In the genomic region with DNA sequence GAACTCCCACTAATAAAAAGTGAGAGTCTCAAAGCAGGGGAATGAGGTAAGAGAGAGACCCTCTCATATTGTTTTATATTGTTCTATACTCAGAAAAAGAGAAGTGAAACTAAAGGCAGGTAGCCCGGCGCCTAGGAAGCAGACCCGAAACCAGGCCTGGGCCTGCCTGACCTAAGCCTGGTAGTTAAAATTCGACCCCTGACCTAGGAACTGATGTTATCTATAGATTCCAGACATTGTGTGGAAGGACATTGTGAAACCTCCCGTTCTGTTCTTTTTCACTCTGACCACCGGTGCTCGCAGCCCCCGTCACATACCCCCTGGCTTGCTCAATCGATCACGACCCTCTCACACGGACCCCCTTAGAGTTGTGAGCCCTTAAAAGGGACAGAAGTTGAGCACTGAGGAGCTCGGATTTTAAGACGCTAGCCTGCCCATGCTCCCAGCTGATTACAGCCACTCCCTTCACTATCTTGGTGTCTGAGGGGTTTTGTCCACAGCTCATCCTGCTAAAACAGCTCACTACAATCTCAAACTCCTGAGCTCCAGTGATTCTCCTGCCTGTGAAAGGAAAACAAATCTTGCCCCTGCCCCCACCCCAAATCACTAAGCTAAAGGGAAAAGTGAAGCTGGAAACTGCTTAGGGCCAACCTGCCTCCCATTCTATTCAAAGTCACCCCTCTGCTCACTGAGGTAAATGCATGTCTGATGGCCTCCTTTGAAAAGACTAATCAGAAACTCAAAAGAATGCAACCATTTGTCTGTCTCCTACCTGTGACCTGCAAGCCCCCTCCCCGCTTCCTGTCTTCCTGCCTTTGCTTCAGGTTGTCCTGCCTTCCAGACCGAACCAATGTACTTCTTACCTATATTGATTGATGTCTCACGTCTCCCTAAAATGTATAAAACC, we compare ENCODE assay signal across 8 cellular contexts. TPM values are rescaled to one million over a fixed set of nuclear protein-coding genes. Genes with fewer than 3 reads are reported as not detected.
"Had no signal": no experiment of that assay in that cellular context is flagged by ENCODE, and none has a peak within 500 bp of the region (broad histone marks: within the 10 kb centered on the region; RNA-seq: fewer than 3 reads in every experiment).

No MANE protein-coding gene starts in this region.

RNA-seq across cellular contexts. Expression of a gene that starts 11.9 kb away (rescaled TPM):
- total RNA-seq: adrenal gland, gastroesophageal sphincter, mucosa of descending colon, natural killer cell, occipital lobe, psoas muscle, temporal lobe, urinary bladder had no signal
- polyA plus RNA-seq: adrenal gland, urinary bladder had no signal
